33 cellular contexts compared by ENCODE assay signal in the genomic region with DNA sequence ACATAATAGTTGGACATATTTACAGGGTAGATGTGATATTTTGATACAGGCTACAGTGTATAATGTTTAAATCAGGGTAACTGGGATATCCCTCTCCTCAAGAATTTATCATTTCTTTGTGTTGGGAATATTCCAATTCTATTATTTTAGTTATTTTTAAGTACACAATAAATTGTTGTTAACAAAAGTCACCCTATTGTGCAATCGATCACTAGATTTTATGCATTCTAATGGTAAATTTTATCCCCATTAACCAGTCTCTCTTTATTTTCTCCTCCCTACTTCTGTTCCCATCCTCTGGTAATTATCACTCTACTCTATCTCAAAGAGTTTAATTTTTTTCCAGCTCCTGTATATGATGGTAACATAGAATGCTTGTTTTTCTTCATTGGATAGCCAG.
"Had no signal": no experiment of that assay in that cellular context is flagged by ENCODE, and none has a peak within 500 bp of the region (broad histone marks: within the 10 kb centered on the region; RNA-seq: fewer than 3 reads in every experiment).

No MANE protein-coding gene starts in this region.

- FAIRE-seq: astrocyte, TTC549 had no signal

- H3K9me3 ChIP-seq: adrenal gland, body of pancreas, breast epithelium had no signal

- H3K4me1 ChIP-seq: adrenal gland, body of pancreas, breast epithelium had no signal

- H3K27ac ChIP-seq: adrenal gland, body of pancreas, brain microvascular endothelial cell, breast epithelium, VCaP had no signal

- H3K27me3 ChIP-seq: adrenal gland, body of pancreas, brain microvascular endothelial cell, breast epithelium had no signal

- H3K36me3 ChIP-seq: adrenal gland, brain microvascular endothelial cell, breast epithelium had no signal

- ATAC-seq: activated CD8-positive, alpha-beta T cell treated with anti-CD3 and anti-CD28 coated beads for 36 hours; activated naive CD4-positive, alpha-beta T cell treated with anti-CD3 and anti-CD28 coated beads, Interleukin-2, amount 50 U/mL, for 72 hours; activated T-cell treated with anti-CD3 and anti-CD28 coated beads, Interleukin-2, amount 50 U/mL, for 4 hours; activated T-cell treated with anti-CD3 and anti-CD28 coated beads, Interleukin-2, amount 50 U/mL, for 72 hours; activated T-helper 17 cell treated with anti-CD3 and anti-CD28 coated beads, Interleukin-2, amount 50 U/mL, for 72 hours; body of pancreas had no signal

- H3K4me3 ChIP-seq: adrenal gland, body of pancreas, breast epithelium had no signal

- DNase-seq: activated B cell treated with CpG ODN at 0.5 μM for 24 hours; activated CD4-positive, alpha-beta memory T cell treated with anti-CD3 and anti-CD28 coated beads for 36 hours; activated CD4-positive, alpha-beta T cell treated with anti-CD3 and anti-CD28 coated beads for 4 hours; activated CD4-positive, alpha-beta T cell treated with anti-CD3 and anti-CD28 coated beads, Interleukin-2, amount 10 ng/mL, durations not matched to agents 24 days and 14 days; activated CD4-positive, alpha-beta T cell treated with anti-CD3 and anti-CD28 coated beads, Interleukin-2, amount 50 U/mL, for 1 hour; activated CD4-positive, alpha-beta T cell treated with anti-CD3 and anti-CD28 coated beads, Interleukin-2, amount 50 U/mL, for 4 hours; activated CD4-positive, CD25-positive, alpha-beta regulatory T cell treated with anti-CD3 and anti-CD28 coated beads, Interleukin-2, amount 50 U/mL, for 72 hours; activated CD8-positive, alpha-beta memory T cell treated with anti-CD3 and anti-CD28 coated beads, Interleukin-2, amount 50 U/mL, for 4 hours; activated CD8-positive, alpha-beta T cell treated with anti-CD3 and anti-CD28 coated beads for 36 hours; activated effector memory CD4-positive, alpha-beta T cell treated with anti-CD3 and anti-CD28 coated beads, Interleukin-2, amount 50 U/mL, for 16 hours; activated gamma-delta T cell treated with Interleukin-2 at 50 U/mL for 16 hours; activated naive CD4-positive, alpha-beta T cell; activated naive CD4-positive, alpha-beta T cell treated with anti-CD3 and anti-CD28 coated beads for 36 hours; activated naive CD4-positive, alpha-beta T cell treated with anti-CD3 and anti-CD28 coated beads, Interleukin-2, amount 50 U/mL, for 16 hours; activated naive CD8-positive, alpha-beta T cell treated with anti-CD3 and anti-CD28 coated beads for 36 hours; activated T-cell treated with anti-CD3 and anti-CD28 coated beads for 4 hours; activated T-cell treated with anti-CD3 and anti-CD28 coated beads, Interleukin-2, amount 50 U/mL, for 1 hour; activated T-cell treated with anti-CD3 and anti-CD28 coated beads, Interleukin-2, amount 50 U/mL, for 4 hours; activated T-cell treated with anti-CD3 and anti-CD28 coated beads, Interleukin-2, amount 50 U/mL, for 72 hours; adrenal gland; aorta; body of pancreas; brain microvascular endothelial cell; central memory CD4-positive, alpha-beta T cell; T-helper 1 cell; T-helper 2 cell; T-helper 9 cell had no signal
